In genomic region chr7:118288098-118288497, GRCh38 we compare ENCODE assay signal across 11 cellular contexts.
DNase-seq lines count a peak whose midpoint lies in the region; ATAC-seq and TF ChIP-seq lines count a peak whose summit lies in the region.
"Had no signal": no experiment of that assay in that cellular context is flagged by ENCODE, and none has a peak within 500 bp of the region (broad histone marks: within the 10 kb centered on the region; RNA-seq: fewer than 3 reads in every experiment).

No MANE protein-coding gene starts in this region.

- peak overlapping the region; percentile 51 for H3K4me2 ChIP-seq in OCI-LY7 (ENCODE audit: low read length)
- H3K4me2 ChIP-seq in smooth muscle cell, result peak overlapping the region; percentile 27
- H3K4me2 ChIP-seq in Karpas-422 (ENCODE audit: low read depth, low read length, poor library complexity, severe bottlenecking), result no peak overlapping the region
- no peak overlapping the region for H3K4me2 ChIP-seq in osteoblast (ENCODE audit: insufficient read depth, low read length)

- H2AFZ ChIP-seq in OCI-LY7 (ENCODE audit: low read length) (no peak overlapping the region), smooth muscle cell (ENCODE audit: low read depth) (no peak overlapping the region), Karpas-422 (ENCODE audit: low read length) (no peak overlapping the region), osteoblast (ENCODE audit: low read length) (no peak overlapping the region)

- peak overlapping the region; percentile 4 for H3K27ac Mint-ChIP-seq in activated T-cell treated with anti-CD3 and anti-CD28 coated beads, Interleukin-2, amount 50 U/mL, for 24 hours
- H3K27ac Mint-ChIP-seq: nephron progenitor cell had no signal

- no peak overlapping the region for H3K9ac ChIP-seq in smooth muscle cell (ENCODE audit: low read depth)
- no peak overlapping the region for H3K9ac ChIP-seq in Karpas-422 (ENCODE audit: low read length)

- peak overlapping the region; percentile 2 for H3K4me3 ChIP-seq in OCI-LY7 (ENCODE audit: low read depth, low read length, poor library complexity, severe bottlenecking)
- H3K4me3 ChIP-seq in smooth muscle cell, result no peak overlapping the region
- no peak overlapping the region for H3K4me3 ChIP-seq in mucosa of descending colon
- no peak overlapping the region for H3K4me3 ChIP-seq in Karpas-422 (ENCODE audit: low read length)
- H3K4me3 ChIP-seq in osteoblast (ENCODE audit: insufficient read depth, low read length), result no peak overlapping the region
- H3K4me3 ChIP-seq: esophagus squamous epithelium had no signal

- H3K9me2 ChIP-seq in OCI-LY7 (ENCODE audit: insufficient read depth, low read length), result no peaks in the 10 kb centered on the region
- H3K9me2 ChIP-seq in Karpas-422 (replicated peaks; ENCODE audit: insufficient read depth, low read length), result no peaks in the 10 kb centered on the region

- H3K4me3 Mint-ChIP-seq in activated T-cell treated with anti-CD3 and anti-CD28 coated beads, Interleukin-2, amount 50 U/mL, for 24 hours, result peak overlapping the region; percentile 34
- H3K4me3 Mint-ChIP-seq: nephron progenitor cell had no signal

- H3K9me3 ChIP-seq in OCI-LY7 (ENCODE audit: low read length) (no peaks in the 10 kb centered on the region), smooth muscle cell (replicated peaks; ENCODE audit: low read depth) (no peaks in the 10 kb centered on the region), mucosa of descending colon (peaks cover 12% of the 10 kb centered on the region), Karpas-422 (ENCODE audit: low read length) (peaks cover 16% of the 10 kb centered on the region), osteoblast (ENCODE audit: low read depth, low read length) (peaks cover 9% of the 10 kb centered on the region)
- H3K9me3 ChIP-seq: esophagus squamous epithelium had no signal

- BruUV-seq in OCI-LY7 (replicated peaks; lab: Mats Ljungman, UMichigan), result no TSS peak

- peaks cover 3% of the 10 kb centered on the region for H3K36me3 Mint-ChIP-seq in activated T-cell treated with anti-CD3 and anti-CD28 coated beads, Interleukin-2, amount 50 U/mL, for 24 hours (ENCODE audit: low read depth)

- H3K27me3 ChIP-seq in smooth muscle cell (ENCODE audit: low read depth) (no peaks in the 10 kb centered on the region), Karpas-422 (ENCODE audit: low read length) (no peaks in the 10 kb centered on the region), osteoblast (ENCODE audit: insufficient read depth, low read length) (no peaks in the 10 kb centered on the region)

- H4K20me1 ChIP-seq in OCI-LY7 (ENCODE audit: insufficient read depth, low read length), result no peaks in the 10 kb centered on the region
- no peaks in the 10 kb centered on the region for H4K20me1 ChIP-seq in smooth muscle cell (ENCODE audit: low read depth)
- H4K20me1 ChIP-seq in Karpas-422 (ENCODE audit: insufficient read depth, low read depth, low read length), result no peaks in the 10 kb centered on the region
- no peaks in the 10 kb centered on the region for H4K20me1 ChIP-seq in osteoblast (ENCODE audit: insufficient read depth, low read length)

- peaks cover 48% of the 10 kb centered on the region for H3K27me3 Mint-ChIP-seq in activated T-cell treated with anti-CD3 and anti-CD28 coated beads, Interleukin-2, amount 50 U/mL, for 24 hours

- peaks cover 15% of the 10 kb centered on the region for H3K4me1 ChIP-seq in OCI-LY7 (ENCODE audit: insufficient read depth, low read length, poor library complexity, severe bottlenecking)
- H3K4me1 ChIP-seq in smooth muscle cell (ENCODE audit: low read depth), result no peaks in the 10 kb centered on the region
- no peaks in the 10 kb centered on the region for H3K4me1 ChIP-seq in mucosa of descending colon (ENCODE audit: low read depth)
- H3K4me1 ChIP-seq in Karpas-422 (ENCODE audit: low read length), result no peaks in the 10 kb centered on the region
- no peaks in the 10 kb centered on the region for H3K4me1 ChIP-seq in osteoblast (ENCODE audit: insufficient read depth, low read length)
- H3K4me1 ChIP-seq: esophagus squamous epithelium had no signal

- TF ChIP-seq CTCF in OCI-LY7 (conservative IDR thresholded peaks at IDR 0.05; ENCODE audit: low read length) (no peak), smooth muscle cell (IDR thresholded peaks at IDR 0.05; ENCODE audit: borderline replicate concordance, insufficient read depth, poor library complexity, severe bottlenecking) (no peak), mucosa of descending colon (IDR thresholded peaks at IDR 0.05) (no peak), osteoblast (IDR thresholded peaks at IDR 0.05; ENCODE audit: extremely low read depth, low read depth, low read length) (no peak)

- H3K27ac ChIP-seq in OCI-LY7 (ENCODE audit: low read depth, low read length, poor library complexity, severe bottlenecking) (no peak overlapping the region), smooth muscle cell (ENCODE audit: low read depth) (no peak overlapping the region), Karpas-422 (ENCODE audit: low read length) (no peak overlapping the region), osteoblast (ENCODE audit: low read depth, low read length) (no peak overlapping the region)
- H3K27ac ChIP-seq: esophagus squamous epithelium had no signal

- CTCF ChIA-PET in OCI-LY7 (lab: Charles Lee; ENCODE audit: unreplicated experiment), result no interaction called here

- peaks cover 28% of the 10 kb centered on the region for H3K4me1 Mint-ChIP-seq in activated T-cell treated with anti-CD3 and anti-CD28 coated beads, Interleukin-2, amount 50 U/mL, for 24 hours (ENCODE audit: low read depth)
- H3K4me1 Mint-ChIP-seq: nephron progenitor cell had no signal

- intact Hi-C loops in OCI-LY7 (cut with micrococcal nuclease; ENCODE audit: unreplicated experiment), result no loop called here
- intact Hi-C loops in mucosa of descending colon (cut with DNase I, micrococcal nuclease), result no loop called here

- no peaks in the 10 kb centered on the region for H3F3A ChIP-seq in smooth muscle cell (ENCODE audit: low read depth)

- peak; percentile 75 for ATAC-seq in HG02981 (IDR thresholded peaks at IDR 0.05; ENCODE audit: unreplicated experiment)
- no peak for ATAC-seq in mucosa of descending colon

- POLR2A ChIA-PET in OCI-LY7 (lab: Charles Lee), result interaction anchor here (0.7 kb wide), 1 partner anchor 13 kb away, joined by 3 read pairs; no protein-coding TSS in a partner anchor

- DNase-seq in activated T-cell treated with anti-CD3 and anti-CD28 coated beads, Interleukin-2, amount 50 U/mL, for 24 hours, result no peak
- no peak for DNase-seq in activated T-cell treated with anti-CD3 and anti-CD28 coated beads for 4 hours
- peak; percentile 37 for DNase-seq in OCI-LY7 (ENCODE audit: low spot score)
- no peak for DNase-seq in smooth muscle cell (lab: John Stamatoyannopoulos, UW; ENCODE audit: unreplicated experiment)
- no peak for DNase-seq in mucosa of descending colon
- no peak for DNase-seq in Karpas-422
- no peak for DNase-seq in osteoblast (ENCODE audit: insufficient read length, low spot score, missing footprints)
- DNase-seq: activated CD8-positive, alpha-beta memory T cell treated with anti-CD3 and anti-CD28 coated beads for 24 hours; esophagus squamous epithelium; nephron progenitor cell had no signal

- H3K79me2 ChIP-seq in OCI-LY7 (ENCODE audit: insufficient read depth, low read depth, low read length), result no peaks in the 10 kb centered on the region
- no peaks in the 10 kb centered on the region for H3K79me2 ChIP-seq in smooth muscle cell (ENCODE audit: low read depth)
- H3K79me2 ChIP-seq in Karpas-422 (ENCODE audit: low read length), result no peaks in the 10 kb centered on the region
- H3K79me2 ChIP-seq in osteoblast (ENCODE audit: insufficient read depth, low read length), result no peaks in the 10 kb centered on the region

- H3K36me3 ChIP-seq in OCI-LY7 (ENCODE audit: insufficient read depth, low read length), result no peaks in the 10 kb centered on the region
- H3K36me3 ChIP-seq in smooth muscle cell (ENCODE audit: low read depth), result no peaks in the 10 kb centered on the region
- H3K36me3 ChIP-seq in mucosa of descending colon (ENCODE audit: low read depth), result no peaks in the 10 kb centered on the region
- no peaks in the 10 kb centered on the region for H3K36me3 ChIP-seq in Karpas-422 (ENCODE audit: insufficient read depth, low read length)
- H3K36me3 ChIP-seq in osteoblast (ENCODE audit: insufficient read depth, low read length), result no peaks in the 10 kb centered on the region
- H3K36me3 ChIP-seq: esophagus squamous epithelium had no signal

- peaks cover 22% of the 10 kb centered on the region for H3K9me3 Mint-ChIP-seq in activated T-cell treated with anti-CD3 and anti-CD28 coated beads, Interleukin-2, amount 50 U/mL, for 24 hours

Comparison
In these comparisons a context has a peak if more than half of its experiments do, and no peak if none do; other contexts are left out.
1. H3K4me2 ChIP-seq: peak in OCI-LY7 (single experiment) and smooth muscle cell (single experiment); none in Karpas-422 (single experiment) and osteoblast (single experiment).